8 cellular contexts compared by ENCODE assay signal in genomic region chr12:15151141-15152091, GRCh38.
A peak's percentile ranks its signal among the peaks of the same experiment; 100 is the strongest.
DNase-seq lines count a peak whose midpoint lies in the region; ATAC-seq and TF ChIP-seq lines count a peak whose summit lies in the region.

No MANE protein-coding gene starts in this region.

- H3K9me3 Mint-ChIP-seq in effector memory CD8-positive, alpha-beta T cell: no peaks in the 10 kb centered on the region

- H3K4me1 Mint-ChIP-seq in effector memory CD8-positive, alpha-beta T cell (ENCODE audit: low read depth in 2 of 2): peaks cover 0 to 2% of the 10 kb centered on the region in 2 donors

- CTCF ChIA-PET in mammary epithelial cell (lab: Charles Lee; ENCODE audit: low non-redundant PET): no interaction called here

- TF ChIP-seq CTCF in C4-2B (conservative IDR thresholded peaks at IDR 0.05) (peak; percentile 64), mammary epithelial cell (conservative IDR thresholded peaks at IDR 0.05 in 1 of 2, IDR thresholded peaks at IDR 0.05 in 1 of 2; ENCODE audit: extremely low read depth in 1 of 2, insufficient read depth in 1 of 2, low read depth in 1 of 2, low read length in 2 of 2) (peak; percentile 28 to 61), lower lobe of right lung (IDR thresholded peaks at IDR 0.05) (peak; percentile 44)

- H3K27ac ChIP-seq in C4-2B (no peak overlapping the region), mammary epithelial cell (ENCODE audit: insufficient read depth, low read depth, low read length) (no peak overlapping the region), lower lobe of right lung (peak overlapping the region; percentile 18)

- peaks cover 10 to 29% of the 10 kb centered on the region in 2 donors for H3K27me3 Mint-ChIP-seq in effector memory CD8-positive, alpha-beta T cell

- 52% methylated on average over 5 of the region's 5 CpGs for WGBS in mammary epithelial cell (ENCODE audit: low coverage, missing lambda C conversion rate)

- H3K4me1 ChIP-seq in mammary epithelial cell (ENCODE audit: insufficient read depth, low read length) (peaks cover 10% of the 10 kb centered on the region), lower lobe of right lung (peaks cover 44% of the 10 kb centered on the region)

- H3K36me3 Mint-ChIP-seq in effector memory CD8-positive, alpha-beta T cell (ENCODE audit: insufficient read depth): no peaks in the 10 kb centered on the region

- ATAC-seq in lower lobe of right lung (peak; percentile 41 to 66), HG03196 (IDR thresholded peaks at IDR 0.05; ENCODE audit: unreplicated experiment) (no peak), HG02798 (IDR thresholded peaks at IDR 0.05; ENCODE audit: poor library complexity, unreplicated experiment) (no peak)
- ATAC-seq in effector memory CD8-positive, alpha-beta T cell (replicated peaks): no peak

- no peak overlapping the region for H3K4me3 ChIP-seq in mammary epithelial cell (replicated peaks in 1 of 3; ENCODE audit: insufficient read depth in 1 of 3, low read depth in 2 of 3, low read length in 3 of 3)
- no peak overlapping the region for H3K4me3 ChIP-seq in lower lobe of right lung

- H3K4me3 Mint-ChIP-seq in effector memory CD8-positive, alpha-beta T cell: no peak overlapping the region

- no peak overlapping the region for H3K27ac Mint-ChIP-seq in effector memory CD8-positive, alpha-beta T cell

- no TSS peak for BruUV-seq in mammary epithelial cell (replicated peaks; lab: Mats Ljungman, UMichigan)

- no peak overlapping the region for H3K9ac ChIP-seq in mammary epithelial cell (ENCODE audit: insufficient read depth, low read length)

- H3K9me3 ChIP-seq in mammary epithelial cell (replicated peaks; ENCODE audit: insufficient read depth, low read length) (no peaks in the 10 kb centered on the region), lower lobe of right lung (no peaks in the 10 kb centered on the region)

- in situ Hi-C loops in mammary epithelial cell (cut with MboI; ENCODE audit: low sequenced_read_pairs in 2 of 2): loop anchor here in 1 of 2 donors (10.0 kb wide), 1 partner anchor 373 kb away; no protein-coding TSS in a partner anchor

- no peak overlapping the region for H2AFZ ChIP-seq in mammary epithelial cell (ENCODE audit: low read depth, low read length)

- no peaks in the 10 kb centered on the region for H3K79me2 ChIP-seq in mammary epithelial cell (ENCODE audit: insufficient read depth, low read length)

- dilution Hi-C loops in mammary epithelial cell (cut with HindIII; ENCODE audit: low sequenced_read_pairs): no loop called here

- DNase-seq in LoVo (ENCODE audit: low spot score) (peak; percentile 52), mammary epithelial cell (no peak), lower lobe of right lung (no peak), T-helper 1 cell (no peak)
- DNase-seq in effector memory CD8-positive, alpha-beta T cell: no peak

- no peaks in the 10 kb centered on the region for H4K20me1 ChIP-seq in mammary epithelial cell (ENCODE audit: insufficient read depth, low read length)

- no peak overlapping the region for H3K4me2 ChIP-seq in mammary epithelial cell (ENCODE audit: insufficient read depth, low read depth, low read length)

- intact Hi-C loops in mammary epithelial cell (cut with micrococcal nuclease) (loop anchor here (1.0 kb wide), 4 partner anchors 70 to 371 kb away; partner anchors contain the start of gene RERG), lower lobe of right lung (cut with DNase I) (no loop called here)

- H3K36me3 ChIP-seq in mammary epithelial cell (ENCODE audit: insufficient read depth, low read length): no peaks in the 10 kb centered on the region
- H3K36me3 ChIP-seq in lower lobe of right lung: no peaks in the 10 kb centered on the region

- no peaks in the 10 kb centered on the region for H3K27me3 ChIP-seq in mammary epithelial cell (ENCODE audit: insufficient read depth, low read length)
- no peaks in the 10 kb centered on the region for H3K27me3 ChIP-seq in lower lobe of right lung (ENCODE audit: low read depth)

Comparison
In these comparisons a context has a peak if more than half of its experiments do, and no peak if none do; other contexts are left out.
1. ATAC-seq: peak in lower lobe of right lung (2 of 2); none in effector memory CD8-positive, alpha-beta T cell (single experiment), HG03196 (single experiment) and HG02798 (single experiment).
2. Peak in every context shown above with its lines, with median percentiles within 50 percentile points of each other: CTCF ChIP-seq.